9 cellular contexts compared by ENCODE assay signal in genomic region chr19:54029930-54030490, GRCh38. TPM values are rescaled to one million over a fixed set of nuclear protein-coding genes. Genes with fewer than 3 reads are reported as not detected.
DNase-seq lines count a peak whose midpoint lies in the region; ATAC-seq, FAIRE-seq and TF ChIP-seq lines count a peak whose summit lies in the region.
"Had no signal": no experiment of that assay in that cellular context is flagged by ENCODE, and none has a peak within 500 bp of the region (broad histone marks: within the 10 kb centered on the region; RNA-seq: fewer than 3 reads in every experiment).

No MANE protein-coding gene starts in this region.

- no peak overlapping the region for H2AFZ ChIP-seq in astrocyte (ENCODE audit: low read depth, low read length)

- peaks cover 1% of the 10 kb centered on the region for H3K9me3 Mint-ChIP-seq in astrocyte (ENCODE audit: unreplicated experiment)

- no peak overlapping the region for H3K4me3 Mint-ChIP-seq in astrocyte (ENCODE audit: unreplicated experiment)

- H3K4me1 Mint-ChIP-seq in astrocyte (ENCODE audit: low read depth, unreplicated experiment), result peaks cover 2% of the 10 kb centered on the region

- no peak overlapping the region for H3K9ac ChIP-seq in astrocyte (ENCODE audit: low read length)

- no peak for ATAC-seq in GM21526 (IDR thresholded peaks at IDR 0.05; ENCODE audit: low FRiP score, unreplicated experiment)

- H3K27me3 ChIP-seq in astrocyte (ENCODE audit: insufficient read depth, low read length), result no peaks in the 10 kb centered on the region

- H3K27me3 Mint-ChIP-seq in astrocyte (ENCODE audit: low read depth, unreplicated experiment), result peaks cover 8% of the 10 kb centered on the region

- H3K27ac Mint-ChIP-seq in astrocyte (ENCODE audit: unreplicated experiment), result no peak overlapping the region

- TF ChIP-seq CTCF in D721Med (IDR thresholded peaks at IDR 0.05; ENCODE audit: insufficient read depth, missing control alignments) (peak; percentile 79), astrocyte (IDR thresholded peaks at IDR 0.05; ENCODE audit: insufficient read depth, low read depth, low read length) (peak; percentile 53)

- H3K9me3 ChIP-seq in astrocyte (ENCODE audit: insufficient read depth, low read depth, low read length), result no peaks in the 10 kb centered on the region

- FAIRE-seq in D721Med (lab: Jason Lieb, UNC) (no peak), astrocyte (lab: Jason Lieb, UNC) (no peak)

- no peak overlapping the region for H3K4me3 ChIP-seq in astrocyte (ENCODE audit: insufficient read depth, low read depth, low read length)

- DNase-seq in D721Med (ENCODE audit: insufficient read length, low spot score) (peak; percentile 44), KG1 (lab: John Stamatoyannopoulos, UW) (peak; percentile 33), T follicular helper cell (ENCODE audit: low read depth) (peak; percentile 34), astrocyte (ENCODE audit: low read depth) (no peak), iris pigment epithelial cell (ENCODE audit: low read depth) (peak; percentile 62), cerebellar nuclear complex (lab: John Stamatoyannopoulos, UW) (no peak)
- peak; percentile 25 to 39 (median 27) for DNase-seq in stimulated activated CD4-positive, alpha-beta T cell treated with anti-CD3 and anti-CD28 coated beads, Interleukin-1b, Interleukin-23, amount 100 ng/mL, for 24 hours (ENCODE audit: low read depth in 4 of 4, low spot score in 1 of 4)

- no peak overlapping the region for H3K4me2 ChIP-seq in astrocyte (ENCODE audit: low read length)

- H3K27ac ChIP-seq in astrocyte (ENCODE audit: low read depth, low read length), result no peak overlapping the region

- no peaks in the 10 kb centered on the region for H4K20me1 ChIP-seq in astrocyte (ENCODE audit: insufficient read depth, low read length)

- H3K36me3 Mint-ChIP-seq in astrocyte (ENCODE audit: low read depth, unreplicated experiment), result no peaks in the 10 kb centered on the region

- H3K36me3 ChIP-seq in astrocyte (ENCODE audit: insufficient read depth, low read length), result no peaks in the 10 kb centered on the region

- no peaks in the 10 kb centered on the region for H3K4me1 ChIP-seq in astrocyte (ENCODE audit: insufficient read depth, low read length)

- no peaks in the 10 kb centered on the region for H3K79me2 ChIP-seq in astrocyte (ENCODE audit: insufficient read depth, low read length)

RNA-seq across cellular contexts. Expression of gene VSTM1, which starts 33.7 kb away (rescaled TPM):
- 0.68 TPM in 1 of 2 replicates, not detected in the other for total RNA-seq in astrocyte
- total RNA-seq: T-helper 2 cell treated with Interferon-gamma antibody and Interleukin-4, amounts not matched to agents 100 ng/mL and 5 ng/mL, for 36 hours had no signal

RNA-seq across cellular contexts. Expression of gene CACNG6, which starts 38.6 kb away (rescaled TPM):
- total RNA-seq in astrocyte, result 0.20 TPM in 1 of 2 replicates, not detected in the other
- total RNA-seq: T-helper 2 cell treated with Interferon-gamma antibody and Interleukin-4, amounts not matched to agents 100 ng/mL and 5 ng/mL, for 36 hours had no signal

RNA-seq across cellular contexts. Expression of gene TARM1, which starts 51.2 kb away (rescaled TPM):
- total RNA-seq in astrocyte, result not detected in 2 replicates
- total RNA-seq: T-helper 2 cell treated with Interferon-gamma antibody and Interleukin-4, amounts not matched to agents 100 ng/mL and 5 ng/mL, for 36 hours had no signal

Comparison
In these comparisons a context has a peak if more than half of its experiments do, and no peak if none do; other contexts are left out.
1. DNase-seq: peak in D721Med (single experiment), KG1 (single experiment), T follicular helper cell (single experiment), iris pigment epithelial cell (single experiment) and stimulated activated CD4-positive, alpha-beta T cell treated with anti-CD3 and anti-CD28 coated beads, Interleukin-1b, Interleukin-23, amount 100 ng/mL, for 24 hours (4 of 4); none in astrocyte (single experiment) and cerebellar nuclear complex (0 of 2).